Comparison of ENCODE assay signal across 1 cellular context in the genomic region with DNA sequence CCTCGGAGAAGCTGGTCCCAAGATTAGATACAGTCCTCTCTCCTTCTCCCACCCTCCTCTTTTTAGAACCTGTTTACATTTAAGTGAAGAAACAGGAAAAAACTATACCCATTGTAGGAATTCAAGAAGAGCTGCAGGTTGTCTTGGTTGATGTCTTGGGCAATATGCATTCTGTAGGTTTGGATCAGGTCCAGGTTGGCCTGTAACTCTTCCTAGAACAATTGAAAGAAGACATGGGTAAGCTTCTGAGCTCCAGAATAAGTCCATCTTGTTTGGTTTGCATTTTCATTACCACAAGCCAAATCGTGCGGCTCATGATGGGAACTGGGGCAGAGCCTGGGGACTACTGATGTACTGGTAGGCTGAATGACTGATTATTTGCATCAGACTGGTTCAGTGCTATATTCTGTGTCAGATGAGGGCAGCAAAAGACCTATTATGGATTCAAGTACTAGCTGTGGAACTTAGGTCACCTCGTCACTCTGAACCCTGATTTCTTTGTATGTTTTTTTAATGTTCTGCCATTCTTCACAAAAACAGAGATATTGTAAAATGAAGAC.
TF ChIP-seq lines count a peak whose summit lies in the region.

No MANE protein-coding gene starts in this region.

TF ChIP-seq in GM12878, 131 proteins besides CTCF, POLR2A, EP300 and RAD21 (continued from another document):
- TF ChIP-seq CUX1 (IDR thresholded peaks at IDR 0.05; ENCODE audit: insufficient replicate concordance, low read depth, low read length): no peak
